12 cellular contexts compared by ENCODE assay signal in genomic region chr2:19893520-19894134, GRCh38. TPM values are rescaled to one million over a fixed set of nuclear protein-coding genes. Genes with fewer than 3 reads are reported as not detected.
A peak's percentile ranks its signal among the peaks of the same experiment; 100 is the strongest.
DNase-seq lines count a peak whose midpoint lies in the region; ATAC-seq lines count a peak whose summit lies in the region.
"Had no signal": no experiment of that assay in that cellular context is flagged by ENCODE, and none has a peak within 500 bp of the region (broad histone marks: within the 10 kb centered on the region; RNA-seq: fewer than 3 reads in every experiment).

No MANE protein-coding gene starts in this region.

- no peaks in the 10 kb centered on the region for H3K36me3 ChIP-seq in GM23248 (ENCODE audit: low read depth)
- H3K36me3 ChIP-seq: pancreas had no signal

- peaks cover 68% of the 10 kb centered on the region for H3K79me2 ChIP-seq in GM23248 (ENCODE audit: insufficient read depth)

- no peaks in the 10 kb centered on the region for H3K27me3 ChIP-seq in GM23248 (replicated peaks; ENCODE audit: insufficient read depth)
- H3K27me3 ChIP-seq: BLaER1 treated with 17β-estradiol and CSF1 and Interleukin-3, amounts not matched to agents 10 nM and 100 nM; pancreas had no signal

- H3K9me3 ChIP-seq in GM23248 (ENCODE audit: low read depth), result no peaks in the 10 kb centered on the region
- H3K9me3 ChIP-seq: pancreas had no signal

- H2AFZ ChIP-seq in GM23248, result no peak overlapping the region

- H3K27ac ChIP-seq in GM23248, result no peak overlapping the region
- H3K27ac ChIP-seq: BLaER1 treated with 17β-estradiol and CSF1 and Interleukin-3, amounts not matched to agents 10 nM and 100 nM; pancreas had no signal

- WGBS in GM23248 (ENCODE audit: low coverage in 1 of 2, low lambda C conversion rate in 2 of 2, missing lambda C conversion rate in 2 of 2), 2 experiments, result 32 to 36% methylated on average over 4 of the region's 4 CpGs

- ATAC-seq in GM18870 (IDR thresholded peaks at IDR 0.05; ENCODE audit: unreplicated experiment) (peak; percentile 83), HG03378 (IDR thresholded peaks at IDR 0.05; ENCODE audit: unreplicated experiment) (peak; percentile 84)
- ATAC-seq: pancreas had no signal

- no peak overlapping the region for H3K9ac ChIP-seq in GM23248
- H3K9ac ChIP-seq: BLaER1 treated with 17β-estradiol and CSF1 and Interleukin-3, amounts not matched to agents 10 nM and 100 nM had no signal

- H3K4me3 ChIP-seq in GM23248, result no peak overlapping the region
- H3K4me3 ChIP-seq: BLaER1 treated with 17β-estradiol and CSF1 and Interleukin-3, amounts not matched to agents 10 nM and 100 nM; pancreas had no signal

- H3K4me2 ChIP-seq in GM23248 (ENCODE audit: unreplicated experiment), result no peak overlapping the region

- H3F3A ChIP-seq in GM23248 (ENCODE audit: insufficient read depth), result 0 out of 2 replicates have a peak, but pooled peaks cover 7% of the 10 kb centered on the region

- H3K9me2 ChIP-seq in GM23248 (ENCODE audit: insufficient read depth), result no peaks in the 10 kb centered on the region

- peaks cover 32% of the 10 kb centered on the region for H3K4me1 ChIP-seq in GM23248 (ENCODE audit: insufficient read depth)

- H4K20me1 ChIP-seq in GM23248 (ENCODE audit: insufficient read depth), result no peaks in the 10 kb centered on the region

- DNase-seq in AG20443 (ENCODE audit: low spot score), result peak; percentile 36
- DNase-seq in GM23248, result peak; percentile 72
- DNase-seq in SHP77 treated with DMSO at 0.1 percent for 48 hours (lab: John Stamatoyannopoulos, UW), result no peak
- no peak for DNase-seq in hepatic stellate cell (ENCODE audit: low spot score)
- no peak for DNase-seq in NCI-H1092 treated with DMSO at 0.1 percent for 48 hours (lab: John Stamatoyannopoulos, UW)
- DNase-seq in DMS79 (lab: John Stamatoyannopoulos, UW), result no peak
- DNase-seq: endodermal cell, MV-4-11, pancreas had no signal

- in situ Hi-C loops in GM23248 (cut with MboI), result no loop called here

RNA-seq across cellular contexts. Expression of gene TTC32, which starts 8.2 kb away (rescaled TPM):
- 1.5 TPM in 1 of 2 replicates, not detected in the other for total RNA-seq in GM23248 (2014; rRNA removed; shearing (Covaris generic))
- polyA plus RNA-seq in GM23248 (2016; fragmentation: Nextera tagmentation; extraction: Ambion mirVana), result 6.4 and 6.8 TPM in 2 replicates

Comparison
In these comparisons a context has a peak if more than half of its experiments do, and no peak if none do; other contexts are left out.
1. DNase-seq: peak in AG20443 (single experiment) and GM23248 (single experiment); none in SHP77 treated with DMSO at 0.1 percent for 48 hours (single experiment), hepatic stellate cell (single experiment), NCI-H1092 treated with DMSO at 0.1 percent for 48 hours (single experiment) and DMS79 (single experiment).